In genomic region chr16:68282064-68282452, GRCh38 we compare ENCODE assay signal across 16 cellular contexts. TPM values are rescaled to one million over a fixed set of nuclear protein-coding genes. Genes with fewer than 3 reads are reported as not detected.
DNase-seq lines count a peak whose midpoint lies in the region; TF ChIP-seq lines count a peak whose summit lies in the region.
"Had no signal": no experiment of that assay in that cellular context is flagged by ENCODE, and none has a peak within 500 bp of the region (broad histone marks: within the 10 kb centered on the region; RNA-seq: fewer than 3 reads in every experiment).

No MANE protein-coding gene starts in this region.

- no peak overlapping the region for H3K4me3 ChIP-seq in skin epidermis
- H3K4me3 ChIP-seq: colonic mucosa, smooth muscle cell had no signal

- H3K9me3 Mint-ChIP-seq in activated T-cell treated with anti-CD3 and anti-CD28 coated beads, Interleukin-2, amount 50 U/mL, for 24 hours, result no peaks in the 10 kb centered on the region
- H3K9me3 Mint-ChIP-seq in HFFc6, result no peaks in the 10 kb centered on the region
- peaks cover 1% of the 10 kb centered on the region for H3K9me3 Mint-ChIP-seq in activated naive CD8-positive, alpha-beta T cell treated with anti-CD3 and anti-CD28 coated beads for 36 hours

- H3K4me1 Mint-ChIP-seq in activated T-cell treated with anti-CD3 and anti-CD28 coated beads, Interleukin-2, amount 50 U/mL, for 24 hours (ENCODE audit: low read depth), result peaks cover 75% of the 10 kb centered on the region
- peaks cover 21% of the 10 kb centered on the region for H3K4me1 Mint-ChIP-seq in HFFc6 (ENCODE audit: low read depth)
- peaks cover 74% of the 10 kb centered on the region for H3K4me1 Mint-ChIP-seq in activated naive CD8-positive, alpha-beta T cell treated with anti-CD3 and anti-CD28 coated beads for 36 hours

- peak overlapping the region in 15 of 21 experiments; percentile 8 to 87 (median 64) for H3K27ac ChIP-seq in skin epidermis
- H3K27ac ChIP-seq: colonic mucosa had no signal

- H3K36me3 Mint-ChIP-seq in activated T-cell treated with anti-CD3 and anti-CD28 coated beads, Interleukin-2, amount 50 U/mL, for 24 hours (ENCODE audit: low read depth), result peaks cover 80% of the 10 kb centered on the region
- H3K36me3 Mint-ChIP-seq in HFFc6 (ENCODE audit: low read depth), result peaks cover 44% of the 10 kb centered on the region
- peaks cover 54% of the 10 kb centered on the region for H3K36me3 Mint-ChIP-seq in activated naive CD8-positive, alpha-beta T cell treated with anti-CD3 and anti-CD28 coated beads for 36 hours

- TF ChIP-seq CTCF in HFFc6 (IDR thresholded peaks at IDR 0.05), result no peak

- H3K4me3 Mint-ChIP-seq in activated T-cell treated with anti-CD3 and anti-CD28 coated beads, Interleukin-2, amount 50 U/mL, for 24 hours, result no peak overlapping the region
- no peak overlapping the region for H3K4me3 Mint-ChIP-seq in HFFc6
- H3K4me3 Mint-ChIP-seq in activated naive CD8-positive, alpha-beta T cell treated with anti-CD3 and anti-CD28 coated beads for 36 hours, result no peak overlapping the region

- DNase-seq in activated T-cell treated with anti-CD3 and anti-CD28 coated beads, Interleukin-2, amount 50 U/mL, for 24 hours, result no peak
- no peak for DNase-seq in activated T-cell treated with anti-CD3 and anti-CD28 coated beads, Interleukin-2, amount 50 U/mL, for 48 hours
- DNase-seq in HFFc6 (no peak), midbrain (lab: John Stamatoyannopoulos, UW) (no peak), dedifferentiated amniotic fluid mesenchymal stem cell (ENCODE audit: extremely low spot score) (no peak), cerebellar cortex (ENCODE audit: low spot score) (no peak)
- no peak for DNase-seq in activated naive CD8-positive, alpha-beta T cell treated with anti-CD3 and anti-CD28 coated beads for 36 hours
- DNase-seq: colonic mucosa, erythroblast, GF-D8, NCI-H146, NCI-H345, occipital lobe, SIG-M5 had no signal

- no peaks in the 10 kb centered on the region for H3K27me3 Mint-ChIP-seq in activated T-cell treated with anti-CD3 and anti-CD28 coated beads, Interleukin-2, amount 50 U/mL, for 24 hours
- no peaks in the 10 kb centered on the region; the same call in 1 of the 2 replicates for H3K27me3 Mint-ChIP-seq in HFFc6 (ENCODE audit: insufficient read depth)
- no peaks in the 10 kb centered on the region for H3K27me3 Mint-ChIP-seq in activated naive CD8-positive, alpha-beta T cell treated with anti-CD3 and anti-CD28 coated beads for 36 hours

- peak overlapping the region; percentile 92 for H3K27ac Mint-ChIP-seq in activated T-cell treated with anti-CD3 and anti-CD28 coated beads, Interleukin-2, amount 50 U/mL, for 24 hours
- H3K27ac Mint-ChIP-seq in HFFc6, result peak overlapping the region; percentile 8; the same call in 1 of the 2 replicates
- H3K27ac Mint-ChIP-seq in activated naive CD8-positive, alpha-beta T cell treated with anti-CD3 and anti-CD28 coated beads for 36 hours, result peak overlapping the region; percentile 72

RNA-seq across cellular contexts. Expression of gene SLC7A6, which starts 17.7 kb away (rescaled TPM):
- 10 to 100 TPM; 46.1 to 56.6 (median 50.8) TPM for total RNA-seq in HFFc6 (2021; fragmentation: NEBNext Ultra II Directional; extraction: Animal tissue kit (Norgen Biotek cat#: 25700))
- total RNA-seq in activated naive CD8-positive, alpha-beta T cell treated with anti-CD3 and anti-CD28 coated beads for 36 hours, result 10 to 100 TPM; 65.9 to 69.9 TPM

RNA-seq across cellular contexts. Expression of gene SLC7A6OS, which starts 28.7 kb away (rescaled TPM):
- total RNA-seq in HFFc6 (2021; fragmentation: NEBNext Ultra II Directional; extraction: Animal tissue kit (Norgen Biotek cat#: 25700)), result 10 to 100 TPM; 10.5 to 16.2 (median 13.7) TPM
- total RNA-seq in activated naive CD8-positive, alpha-beta T cell treated with anti-CD3 and anti-CD28 coated beads for 36 hours, result 10 to 100 TPM; 23.0 to 23.3 TPM

RNA-seq across cellular contexts. Expression of gene PRMT7, which starts 28.8 kb away (rescaled TPM):
- 10 to 100 TPM; 32.1 to 37.7 (median 36.4) TPM for total RNA-seq in HFFc6 (2021; fragmentation: NEBNext Ultra II Directional; extraction: Animal tissue kit (Norgen Biotek cat#: 25700))
- 10 to 100 TPM; 68.9 to 72.0 TPM for total RNA-seq in activated naive CD8-positive, alpha-beta T cell treated with anti-CD3 and anti-CD28 coated beads for 36 hours

RNA-seq across cellular contexts. Expression of gene PLA2G15, which starts 36.9 kb away (rescaled TPM):
- total RNA-seq in HFFc6 (2021; fragmentation: NEBNext Ultra II Directional; extraction: Animal tissue kit (Norgen Biotek cat#: 25700)), result 10 to 100 TPM; 40.1 to 47.4 (median 44.4) TPM
- total RNA-seq in activated naive CD8-positive, alpha-beta T cell treated with anti-CD3 and anti-CD28 coated beads for 36 hours, result 1 to 10 TPM; 7.9 to 8.0 TPM

RNA-seq across cellular contexts. Expression of gene ESRP2, which starts 46.1 kb away (rescaled TPM):
- total RNA-seq in HFFc6 (2021; fragmentation: NEBNext Ultra II Directional; extraction: Animal tissue kit (Norgen Biotek cat#: 25700)), result under 1 TPM in 4 of 6 experiments, not detected in 2; 0.05 to 0.14 (median 0.10) TPM
- 1 to 10 TPM in 1 of 2 experiments, under 1 TPM in 1; 0.92 to 1.2 TPM for total RNA-seq in activated naive CD8-positive, alpha-beta T cell treated with anti-CD3 and anti-CD28 coated beads for 36 hours
- total RNA-seq: occipital lobe had no signal

Comparison
In these comparisons a context has a peak if more than half of its experiments do, and no peak if none do; other contexts are left out.
1. H3K27ac Mint-ChIP-seq: peak in every context shown above with its lines; median percentile 92 in activated T-cell treated with anti-CD3 and anti-CD28 coated beads, Interleukin-2, amount 50 U/mL, for 24 hours; 72 in activated naive CD8-positive, alpha-beta T cell treated with anti-CD3 and anti-CD28 coated beads for 36 hours; 8 in HFFc6.